ENCODE assay signal across 20 cellular contexts in the genomic region with DNA sequence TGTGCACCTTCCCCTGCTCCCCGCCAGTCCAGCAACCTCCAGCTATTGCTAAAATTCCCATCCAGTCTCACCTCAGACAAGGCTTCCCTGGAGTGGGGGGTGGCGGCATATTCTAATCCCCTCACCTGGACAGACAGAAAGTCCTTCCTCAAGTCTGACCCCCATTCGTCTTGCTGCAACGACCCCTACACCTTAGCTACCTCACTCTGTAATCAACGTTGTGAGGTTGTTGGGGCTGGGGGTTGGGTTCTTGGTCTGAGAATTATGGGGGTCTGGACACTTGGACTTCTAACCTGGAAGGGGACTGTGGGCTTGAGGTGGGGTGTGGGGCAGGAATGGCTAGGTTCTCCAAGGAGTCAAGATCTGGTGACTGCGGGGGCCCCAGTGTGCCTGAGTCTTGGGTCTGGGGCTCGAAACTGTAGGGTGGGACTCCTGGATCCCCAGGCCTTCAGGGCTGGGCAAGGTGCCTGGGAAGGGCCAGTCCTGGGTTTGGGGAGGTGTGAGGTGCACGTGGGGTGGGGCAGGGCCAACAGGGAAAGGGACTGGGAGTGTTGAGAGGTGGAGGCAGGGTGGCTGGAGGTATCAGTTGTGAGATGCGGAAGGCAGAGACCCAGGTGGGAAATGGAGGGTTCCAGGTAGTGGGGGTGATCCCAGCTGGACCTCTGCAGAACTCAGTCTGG. TPM values are rescaled to one million over a fixed set of nuclear protein-coding genes. Genes with fewer than 3 reads are reported as not detected.
DNase-seq lines count a peak whose midpoint lies in the region; ATAC-seq and TF ChIP-seq lines count a peak whose summit lies in the region.
"Had no signal": no experiment of that assay in that cellular context is flagged by ENCODE, and none has a peak within 500 bp of the region (broad histone marks: within the 10 kb centered on the region; RNA-seq: fewer than 3 reads in every experiment).

No MANE protein-coding gene starts in this region.

- no peak overlapping the region for H3K4ac ChIP-seq in neuronal stem cell (ENCODE audit: low read length)

- H3K4me3 Mint-ChIP-seq in CD8-positive, alpha-beta memory T cell: peak overlapping the region in 4 of 7 donors; percentile 11 to 63 (median 46)

- no peaks in the 10 kb centered on the region for H3K36me3 ChIP-seq in CD8-positive, alpha-beta memory T cell (ENCODE audit: insufficient read depth, low read length)
- H3K36me3 ChIP-seq in Peyer's patch (no peaks in the 10 kb centered on the region), neuronal stem cell (replicated peaks in 1 of 2; ENCODE audit: control insufficient read depth in 2 of 2, insufficient read depth in 2 of 2, low read length in 2 of 2) (peaks cover 4 to 10% of the 10 kb centered on the region in 2 donors)

- H3K4me2 ChIP-seq in neuronal stem cell (ENCODE audit: insufficient read depth, low read length, poor library complexity, severe bottlenecking): no peak overlapping the region

- POLR2A ChIA-PET in CD8-positive, alpha-beta memory T cell (lab: Charles Lee): interaction anchor here (4.2 kb wide), 1 partner anchor 21 kb away, joined by 22 read pairs; a partner anchor contains a TSS

- no peak overlapping the region for H3K14ac ChIP-seq in neuronal stem cell (ENCODE audit: low read length)

- TF ChIP-seq POLR2A in Peyer's patch (IDR thresholded peaks at IDR 0.05): no peak

- no peak overlapping the region for H3K18ac ChIP-seq in neuronal stem cell (ENCODE audit: low read length)

- H3K27ac ChIP-seq in CD8-positive, alpha-beta memory T cell (ENCODE audit: low read depth, low read length): no peak overlapping the region
- H3K27ac ChIP-seq in Peyer's patch: peak overlapping the region in 3 of 4 donors; percentile 63 to 83 (median 65)
- no peak overlapping the region for H3K27ac ChIP-seq in neuronal stem cell (replicated peaks; ENCODE audit: low read length)
- H3K27ac ChIP-seq: heart right ventricle, left lung had no signal

- H2AFZ ChIP-seq in neuronal stem cell (ENCODE audit: low read length): no peak overlapping the region

- peak in 1 of 5 donors; percentile 35 for DNase-seq in CD8-positive, alpha-beta memory T cell
- peak in 1 of 3 donors; percentile 52 for DNase-seq in Peyer's patch
- DNase-seq in neuronal stem cell (ENCODE audit: low spot score): no peak
- no peak for DNase-seq in KBM-7
- DNase-seq: activated naive CD4-positive, alpha-beta T cell treated with Interleukin-2 at 50 U/mL for 16 hours; heart right ventricle; naive thymus-derived CD8-positive, alpha-beta T cell; NCI-H187; NCI-H510A; stimulated activated naive CD8-positive, alpha-beta T cell treated with anti-CD3 and anti-CD28 coated beads, Interleukin-15, amount 100 ng/mL, for 72 hours; T-helper 2 cell had no signal

- WGBS in neuronal stem cell (ENCODE audit: extremely low coverage in 2 of 2, insufficient read length in 2 of 2, insufficient replicate concordance in 1 of 2), 2 donors: no CpG with 5 or more reads among the region's 9 CpGs

- ATAC-seq in HG03571 (IDR thresholded peaks at IDR 0.05; ENCODE audit: unreplicated experiment) (no peak), HG02970 (IDR thresholded peaks at IDR 0.05; ENCODE audit: low FRiP score, unreplicated experiment) (no peak), GM18868 (IDR thresholded peaks at IDR 0.05; ENCODE audit: unreplicated experiment) (no peak)
- ATAC-seq: heart right ventricle; left lung; naive thymus-derived CD8-positive, alpha-beta T cell; stimulated activated naive CD8-positive, alpha-beta T cell treated with anti-CD3 and anti-CD28 coated beads, Interleukin-15, amount 100 ng/mL, for 72 hours had no signal

- H3K4me1 Mint-ChIP-seq in CD8-positive, alpha-beta memory T cell: peaks cover 23 to 36% (median 24%) of the 10 kb centered on the region in 3 donors

- peaks cover 4% of the 10 kb centered on the region for H3K27me3 ChIP-seq in CD8-positive, alpha-beta memory T cell (ENCODE audit: insufficient read depth, low read length, poor library complexity, severe bottlenecking)
- H3K27me3 ChIP-seq in Peyer's patch (no peaks in the 10 kb centered on the region), neuronal stem cell (ENCODE audit: control insufficient read depth in 3 of 3, insufficient read depth in 3 of 3, low read depth in 1 of 3, low read length in 3 of 3) (peaks cover 0 to 34% (median 14%) of the 10 kb centered on the region in 3 experiments)

- H4K91ac ChIP-seq in neuronal stem cell (ENCODE audit: low read depth, low read length, poor library complexity): no peak overlapping the region

- CTCF ChIA-PET in CD8-positive, alpha-beta memory T cell (lab: Charles Lee): interaction anchor here (1.0 to 2.4 kb wide), 4 partner anchors 14 to 96 kb away, joined by 3 to 11 read pairs (median 3); a partner anchor contains a TSS

- H3K9me3 ChIP-seq in CD8-positive, alpha-beta memory T cell (ENCODE audit: low read length): no peaks in the 10 kb centered on the region
- H3K9me3 ChIP-seq in Peyer's patch (no peaks in the 10 kb centered on the region), neuronal stem cell (replicated peaks in 1 of 2; ENCODE audit: control insufficient read depth in 2 of 2, insufficient read depth in 1 of 2, low read depth in 1 of 2, low read length in 2 of 2) (no peaks in the 10 kb centered on the region)
- H3K9me3 ChIP-seq: heart right ventricle, left lung had no signal

- H3K9ac ChIP-seq in neuronal stem cell (ENCODE audit: low read depth, low read length, poor library complexity): no peak overlapping the region

- no peak overlapping the region for H3K27ac Mint-ChIP-seq in CD8-positive, alpha-beta memory T cell
- H3K27ac Mint-ChIP-seq: stimulated activated naive CD8-positive, alpha-beta T cell treated with anti-CD3 and anti-CD28 coated beads, Interleukin-15, amount 100 ng/mL, for 72 hours had no signal

- H2AK5ac ChIP-seq in neuronal stem cell (ENCODE audit: low read depth, low read length): peak overlapping the region; percentile 28

- H2BK5ac ChIP-seq in neuronal stem cell (ENCODE audit: low read length): no peak overlapping the region

- H3K79me1 ChIP-seq in neuronal stem cell (ENCODE audit: low read depth, low read length): peaks cover 3% of the 10 kb centered on the region

- H3K27me3 Mint-ChIP-seq in CD8-positive, alpha-beta memory T cell: peaks cover 12 to 18% of the 10 kb centered on the region in 2 donors

- no peak overlapping the region for H2BK120ac ChIP-seq in neuronal stem cell (ENCODE audit: low read depth, low read length)

- no peaks in the 10 kb centered on the region for H3K9me3 Mint-ChIP-seq in CD8-positive, alpha-beta memory T cell
- H3K9me3 Mint-ChIP-seq: naive thymus-derived CD8-positive, alpha-beta T cell; stimulated activated naive CD8-positive, alpha-beta T cell treated with anti-CD3 and anti-CD28 coated beads, Interleukin-15, amount 100 ng/mL, for 72 hours had no signal

- no peak for TF ChIP-seq CTCF in Peyer's patch (IDR thresholded peaks at IDR 0.05)

- H2BK15ac ChIP-seq in neuronal stem cell (ENCODE audit: low read length): no peak overlapping the region

- no peak overlapping the region for H3K23ac ChIP-seq in neuronal stem cell (ENCODE audit: low read depth, low read length, poor library complexity)

- in situ Hi-C loops in KBM-7 (cut with MboI; ENCODE audit: low pct_unique_long_range_greater_than_20kb, low sequenced_read_pairs): no loop called here

- peaks cover 16% of the 10 kb centered on the region for H3K4me1 ChIP-seq in CD8-positive, alpha-beta memory T cell (ENCODE audit: insufficient read depth, low read length)
- H3K4me1 ChIP-seq in Peyer's patch: peaks cover 3 to 22% (median 11%) of the 10 kb centered on the region in 4 donors
- peaks cover 0 to 3% of the 10 kb centered on the region in 2 donors for H3K4me1 ChIP-seq in neuronal stem cell (ENCODE audit: control insufficient read depth in 2 of 2, insufficient read depth in 1 of 2, low read depth in 1 of 2, low read length in 2 of 2)

- H4K8ac ChIP-seq in neuronal stem cell (ENCODE audit: low read depth, low read length): no peak overlapping the region

- H2BK12ac ChIP-seq in neuronal stem cell (ENCODE audit: low read length): peak overlapping the region; percentile 36

- no peak overlapping the region for H3K4me3 ChIP-seq in CD8-positive, alpha-beta memory T cell (ENCODE audit: low read length)
- peak overlapping the region in 3 of 4 donors; percentile 3 to 88 (median 87) for H3K4me3 ChIP-seq in Peyer's patch
- peak overlapping the region; percentile 88 for H3K4me3 ChIP-seq in iPS-11a (ENCODE audit: low read depth, low read length)
- no peak overlapping the region for H3K4me3 ChIP-seq in neuronal stem cell (ENCODE audit: low read length in 2 of 2)
- H3K4me3 ChIP-seq: heart right ventricle, left lung had no signal

- H3K36me3 Mint-ChIP-seq in CD8-positive, alpha-beta memory T cell: peaks cover 0 to 12% (median 0%) of the 10 kb centered on the region in 3 donors
- H3K36me3 Mint-ChIP-seq: naive thymus-derived CD8-positive, alpha-beta T cell had no signal

RNA-seq across cellular contexts. Expression of a gene that starts 1.3 kb away (rescaled TPM):
- total RNA-seq in CD8-positive, alpha-beta memory T cell: under 1 TPM; 0.59 to 0.62 TPM
- not detected for polyA plus RNA-seq in CD8-positive, alpha-beta memory T cell
- 10 to 100 TPM in 3 of 4 donors, 1 to 10 TPM in 1; 9.1 to 17.0 (median 10.6) TPM for total RNA-seq in Peyer's patch
- 5.9 TPM for polyA plus RNA-seq in neuronal stem cell (2013, experiment 1 of 2)
- polyA plus RNA-seq in neuronal stem cell (2013, experiment 2 of 2): 5.6 TPM
- total RNA-seq: dermis microvascular lymphatic vessel endothelial cell; fibroblast of lung; naive thymus-derived CD8-positive, alpha-beta T cell; OCI-LY7; pulmonary artery endothelial cell had no signal
- polyA plus RNA-seq: fibroblast of lung; naive thymus-derived CD8-positive, alpha-beta T cell had no signal

RNA-seq across cellular contexts. Expression of a gene that starts 2.5 kb away (rescaled TPM):
- 100 to 1,000 TPM; 116 to 119 TPM for total RNA-seq in CD8-positive, alpha-beta memory T cell
- polyA plus RNA-seq in CD8-positive, alpha-beta memory T cell: 17.5 TPM
- 100 to 1,000 TPM in 1 of 4 donors, 10 to 100 TPM in 3; 44.0 to 158 (median 90.3) TPM for total RNA-seq in Peyer's patch
- 58.0 TPM for polyA plus RNA-seq in neuronal stem cell (2013, experiment 1 of 2)
- 59.5 TPM for polyA plus RNA-seq in neuronal stem cell (2013, experiment 2 of 2)

RNA-seq across cellular contexts. Expression of a gene that starts 20.5 kb away (rescaled TPM):
- total RNA-seq in CD8-positive, alpha-beta memory T cell: 10 to 100 TPM; 17.9 to 18.6 TPM
- 8.5 TPM for polyA plus RNA-seq in CD8-positive, alpha-beta memory T cell
- total RNA-seq in Peyer's patch: 10 to 100 TPM; 18.2 to 26.4 (median 23.1) TPM
- 14.0 TPM for polyA plus RNA-seq in neuronal stem cell (2013, experiment 1 of 2)
- polyA plus RNA-seq in neuronal stem cell (2013, experiment 2 of 2): 14.4 TPM

RNA-seq across cellular contexts. Expression of a gene that starts 37.0 kb away (rescaled TPM):
- 1 to 10 TPM; 4.9 to 5.8 TPM for total RNA-seq in CD8-positive, alpha-beta memory T cell
- polyA plus RNA-seq in CD8-positive, alpha-beta memory T cell: 0.46 TPM
- 10 to 100 TPM in 3 of 4 donors, 1 to 10 TPM in 1; 4.1 to 17.7 (median 14.2) TPM for total RNA-seq in Peyer's patch
- 11.4 TPM for polyA plus RNA-seq in neuronal stem cell (2013, experiment 1 of 2)
- polyA plus RNA-seq in neuronal stem cell (2013, experiment 2 of 2): 11.5 TPM

RNA-seq across cellular contexts. Expression of a gene that starts 49.2 kb away (rescaled TPM):
- not detected for total RNA-seq in CD8-positive, alpha-beta memory T cell
- not detected for polyA plus RNA-seq in CD8-positive, alpha-beta memory T cell
- not detected for total RNA-seq in Peyer's patch
- 0.11 TPM for polyA plus RNA-seq in neuronal stem cell (2013, experiment 1 of 2)
- polyA plus RNA-seq in neuronal stem cell (2013, experiment 2 of 2): 0.12 TPM
- total RNA-seq: dermis microvascular lymphatic vessel endothelial cell; fibroblast of lung; heart right ventricle; left lung; naive thymus-derived CD8-positive, alpha-beta T cell; OCI-LY7; pulmonary artery endothelial cell had no signal
- polyA plus RNA-seq: fibroblast of lung; heart right ventricle; naive thymus-derived CD8-positive, alpha-beta T cell had no signal

Comparison
In these comparisons a context has a peak if more than half of its experiments do, and no peak if none do; other contexts are left out.
1. H3K27ac ChIP-seq: peak in Peyer's patch (3 of 4); none in CD8-positive, alpha-beta memory T cell (single experiment) and neuronal stem cell (single experiment).
2. H3K4me3 ChIP-seq: peak in Peyer's patch (3 of 4) and iPS-11a (single experiment); none in CD8-positive, alpha-beta memory T cell (single experiment) and neuronal stem cell (0 of 2).
3. RNA of a gene that starts 1.3 kb away (total RNA-seq): 9.1 to 17.0 TPM in Peyer's patch; 0.59 to 0.62 TPM in CD8-positive, alpha-beta memory T cell; every median in the first group is over 4 times any median in the second.